1 cellular context compared by ENCODE assay signal in the genomic region with DNA sequence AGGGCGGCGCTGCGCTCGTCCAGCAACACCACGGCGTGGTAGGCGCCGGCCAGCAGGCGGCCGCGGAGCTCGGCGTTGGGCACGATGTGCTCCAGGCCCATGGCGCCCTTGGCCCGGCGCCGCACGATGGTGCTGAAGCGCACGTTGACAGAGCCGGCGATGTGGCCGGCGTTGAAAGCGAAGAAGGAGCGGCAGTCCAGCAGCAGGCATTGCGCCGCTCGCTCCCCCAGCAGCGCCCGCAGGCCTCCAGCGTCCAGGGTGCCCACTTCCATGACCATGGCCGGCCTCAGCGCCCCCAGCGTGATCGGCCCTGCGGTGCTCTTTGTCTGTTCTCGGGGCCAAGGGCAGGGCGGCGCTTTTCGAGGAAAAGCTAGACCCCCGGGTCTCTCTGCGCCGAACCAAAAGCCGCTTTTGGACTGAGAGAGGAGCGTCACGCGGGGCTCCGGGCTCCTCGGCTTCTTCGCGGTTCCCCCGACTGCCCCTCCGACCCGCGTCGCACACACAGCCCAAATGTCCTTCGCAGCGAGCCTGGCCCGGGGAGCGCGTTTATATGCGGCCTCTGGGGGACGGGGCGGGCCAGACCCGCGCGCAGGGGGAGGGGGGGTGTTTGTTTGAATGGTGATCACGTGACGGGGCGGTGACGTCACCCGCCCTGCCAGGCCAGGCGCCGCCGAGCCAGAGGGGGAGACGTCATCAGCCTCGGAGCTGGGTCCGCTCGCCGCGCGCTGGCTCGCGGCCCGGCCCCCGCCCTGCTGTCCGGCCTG.
TF ChIP-seq lines count a peak whose summit lies in the region.

A gene with protein sequence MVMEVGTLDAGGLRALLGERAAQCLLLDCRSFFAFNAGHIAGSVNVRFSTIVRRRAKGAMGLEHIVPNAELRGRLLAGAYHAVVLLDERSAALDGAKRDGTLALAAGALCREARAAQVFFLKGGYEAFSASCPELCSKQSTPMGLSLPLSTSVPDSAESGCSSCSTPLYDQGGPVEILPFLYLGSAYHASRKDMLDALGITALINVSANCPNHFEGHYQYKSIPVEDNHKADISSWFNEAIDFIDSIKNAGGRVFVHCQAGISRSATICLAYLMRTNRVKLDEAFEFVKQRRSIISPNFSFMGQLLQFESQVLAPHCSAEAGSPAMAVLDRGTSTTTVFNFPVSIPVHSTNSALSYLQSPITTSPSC (minus strand): TSS at position 521 of the 764 bp plus-strand sequence. CDS start 243 bp downstream, at position 278.

TF ChIP-seq in WTC11, 78 proteins besides CTCF, POLR2A, EP300 and RAD21 (continued from another document and continues in another):
- TF ChIP-seq ZBTB43 (CRISPR knock-in tag; IDR thresholded peaks at IDR 0.05) (no peak), ZNF532 (CRISPR knock-in tag; IDR thresholded peaks at IDR 0.05; ENCODE audit: borderline replicate concordance) (no peak), PREB (CRISPR knock-in tag; IDR thresholded peaks at IDR 0.05; ENCODE audit: borderline replicate concordance) (no peak), ETV6 (CRISPR knock-in tag; IDR thresholded peaks at IDR 0.05) (no peak), IRF2 (CRISPR knock-in tag; IDR thresholded peaks at IDR 0.05; ENCODE audit: borderline replicate concordance, low read depth) (no peak), JAZF1 (CRISPR knock-in tag; IDR thresholded peaks at IDR 0.05) (no peak), ZNF396 (CRISPR knock-in tag; IDR thresholded peaks at IDR 0.05; ENCODE audit: borderline replicate concordance) (no peak), ZNF423 (CRISPR knock-in tag; IDR thresholded peaks at IDR 0.05) (no peak), ZBTB21 (CRISPR knock-in tag; IDR thresholded peaks at IDR 0.05; ENCODE audit: borderline replicate concordance) (peak; percentile 91), ATF6 (CRISPR knock-in tag; IDR thresholded peaks at IDR 0.05) (no peak), SP1 (CRISPR knock-in tag; conservative IDR thresholded peaks at IDR 0.05) (no peak), ZNF317 (CRISPR knock-in tag; IDR thresholded peaks at IDR 0.05; ENCODE audit: borderline replicate concordance, low read depth) (no peak), RELA (CRISPR knock-in tag; IDR thresholded peaks at IDR 0.05; ENCODE audit: borderline replicate concordance) (no peak), FOXP1 (CRISPR knock-in tag; IDR thresholded peaks at IDR 0.05; ENCODE audit: borderline replicate concordance) (peak; percentile 96), EMX1 (CRISPR knock-in tag; IDR thresholded peaks at IDR 0.05) (no peak), ZNF263 (CRISPR knock-in tag; IDR thresholded peaks at IDR 0.05; ENCODE audit: low read depth) (no peak), FOXJ3 (CRISPR knock-in tag; IDR thresholded peaks at IDR 0.05; ENCODE audit: borderline replicate concordance) (no peak), CBFB (CRISPR knock-in tag; IDR thresholded peaks at IDR 0.05; ENCODE audit: low read depth) (no peak), NFATC4 (CRISPR knock-in tag; IDR thresholded peaks at IDR 0.05) (0 out of 2 replicates have a peak, but pooled peaks have one; percentile 47)
- TF ChIP-seq, protein P1, sequence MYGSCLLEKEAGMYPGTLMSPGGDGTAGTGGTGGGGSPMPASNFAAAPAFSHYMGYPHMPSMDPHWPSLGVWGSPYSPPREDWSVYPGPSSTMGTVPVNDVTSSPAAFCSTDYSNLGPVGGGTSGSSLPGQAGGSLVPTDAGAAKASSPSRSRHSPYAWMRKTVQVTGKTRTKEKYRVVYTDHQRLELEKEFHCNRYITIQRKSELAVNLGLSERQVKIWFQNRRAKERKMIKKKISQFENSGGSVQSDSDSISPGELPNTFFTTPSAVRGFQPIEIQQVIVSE (CRISPR knock-in tag; IDR thresholded peaks at IDR 0.05; ENCODE audit: borderline replicate concordance), result no peak
- TF ChIP-seq, protein P2, sequence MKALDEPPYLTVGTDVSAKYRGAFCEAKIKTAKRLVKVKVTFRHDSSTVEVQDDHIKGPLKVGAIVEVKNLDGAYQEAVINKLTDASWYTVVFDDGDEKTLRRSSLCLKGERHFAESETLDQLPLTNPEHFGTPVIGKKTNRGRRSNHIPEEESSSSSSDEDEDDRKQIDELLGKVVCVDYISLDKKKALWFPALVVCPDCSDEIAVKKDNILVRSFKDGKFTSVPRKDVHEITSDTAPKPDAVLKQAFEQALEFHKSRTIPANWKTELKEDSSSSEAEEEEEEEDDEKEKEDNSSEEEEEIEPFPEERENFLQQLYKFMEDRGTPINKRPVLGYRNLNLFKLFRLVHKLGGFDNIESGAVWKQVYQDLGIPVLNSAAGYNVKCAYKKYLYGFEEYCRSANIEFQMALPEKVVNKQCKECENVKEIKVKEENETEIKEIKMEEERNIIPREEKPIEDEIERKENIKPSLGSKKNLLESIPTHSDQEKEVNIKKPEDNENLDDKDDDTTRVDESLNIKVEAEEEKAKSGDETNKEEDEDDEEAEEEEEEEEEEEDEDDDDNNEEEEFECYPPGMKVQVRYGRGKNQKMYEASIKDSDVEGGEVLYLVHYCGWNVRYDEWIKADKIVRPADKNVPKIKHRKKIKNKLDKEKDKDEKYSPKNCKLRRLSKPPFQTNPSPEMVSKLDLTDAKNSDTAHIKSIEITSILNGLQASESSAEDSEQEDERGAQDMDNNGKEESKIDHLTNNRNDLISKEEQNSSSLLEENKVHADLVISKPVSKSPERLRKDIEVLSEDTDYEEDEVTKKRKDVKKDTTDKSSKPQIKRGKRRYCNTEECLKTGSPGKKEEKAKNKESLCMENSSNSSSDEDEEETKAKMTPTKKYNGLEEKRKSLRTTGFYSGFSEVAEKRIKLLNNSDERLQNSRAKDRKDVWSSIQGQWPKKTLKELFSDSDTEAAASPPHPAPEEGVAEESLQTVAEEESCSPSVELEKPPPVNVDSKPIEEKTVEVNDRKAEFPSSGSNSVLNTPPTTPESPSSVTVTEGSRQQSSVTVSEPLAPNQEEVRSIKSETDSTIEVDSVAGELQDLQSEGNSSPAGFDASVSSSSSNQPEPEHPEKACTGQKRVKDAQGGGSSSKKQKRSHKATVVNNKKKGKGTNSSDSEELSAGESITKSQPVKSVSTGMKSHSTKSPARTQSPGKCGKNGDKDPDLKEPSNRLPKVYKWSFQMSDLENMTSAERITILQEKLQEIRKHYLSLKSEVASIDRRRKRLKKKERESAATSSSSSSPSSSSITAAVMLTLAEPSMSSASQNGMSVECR (CRISPR knock-in tag; IDR thresholded peaks at IDR 0.05; ENCODE audit: borderline replicate concordance), result peak; percentile 41; the same call in 1 of the 2 replicates
- TF ChIP-seq, protein P3, sequence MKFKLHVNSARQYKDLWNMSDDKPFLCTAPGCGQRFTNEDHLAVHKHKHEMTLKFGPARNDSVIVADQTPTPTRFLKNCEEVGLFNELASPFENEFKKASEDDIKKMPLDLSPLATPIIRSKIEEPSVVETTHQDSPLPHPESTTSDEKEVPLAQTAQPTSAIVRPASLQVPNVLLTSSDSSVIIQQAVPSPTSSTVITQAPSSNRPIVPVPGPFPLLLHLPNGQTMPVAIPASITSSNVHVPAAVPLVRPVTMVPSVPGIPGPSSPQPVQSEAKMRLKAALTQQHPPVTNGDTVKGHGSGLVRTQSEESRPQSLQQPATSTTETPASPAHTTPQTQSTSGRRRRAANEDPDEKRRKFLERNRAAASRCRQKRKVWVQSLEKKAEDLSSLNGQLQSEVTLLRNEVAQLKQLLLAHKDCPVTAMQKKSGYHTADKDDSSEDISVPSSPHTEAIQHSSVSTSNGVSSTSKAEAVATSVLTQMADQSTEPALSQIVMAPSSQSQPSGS (CRISPR knock-in tag; IDR thresholded peaks at IDR 0.05; ENCODE audit: borderline replicate concordance, low read depth), result no peak
- TF ChIP-seq, protein P4, sequence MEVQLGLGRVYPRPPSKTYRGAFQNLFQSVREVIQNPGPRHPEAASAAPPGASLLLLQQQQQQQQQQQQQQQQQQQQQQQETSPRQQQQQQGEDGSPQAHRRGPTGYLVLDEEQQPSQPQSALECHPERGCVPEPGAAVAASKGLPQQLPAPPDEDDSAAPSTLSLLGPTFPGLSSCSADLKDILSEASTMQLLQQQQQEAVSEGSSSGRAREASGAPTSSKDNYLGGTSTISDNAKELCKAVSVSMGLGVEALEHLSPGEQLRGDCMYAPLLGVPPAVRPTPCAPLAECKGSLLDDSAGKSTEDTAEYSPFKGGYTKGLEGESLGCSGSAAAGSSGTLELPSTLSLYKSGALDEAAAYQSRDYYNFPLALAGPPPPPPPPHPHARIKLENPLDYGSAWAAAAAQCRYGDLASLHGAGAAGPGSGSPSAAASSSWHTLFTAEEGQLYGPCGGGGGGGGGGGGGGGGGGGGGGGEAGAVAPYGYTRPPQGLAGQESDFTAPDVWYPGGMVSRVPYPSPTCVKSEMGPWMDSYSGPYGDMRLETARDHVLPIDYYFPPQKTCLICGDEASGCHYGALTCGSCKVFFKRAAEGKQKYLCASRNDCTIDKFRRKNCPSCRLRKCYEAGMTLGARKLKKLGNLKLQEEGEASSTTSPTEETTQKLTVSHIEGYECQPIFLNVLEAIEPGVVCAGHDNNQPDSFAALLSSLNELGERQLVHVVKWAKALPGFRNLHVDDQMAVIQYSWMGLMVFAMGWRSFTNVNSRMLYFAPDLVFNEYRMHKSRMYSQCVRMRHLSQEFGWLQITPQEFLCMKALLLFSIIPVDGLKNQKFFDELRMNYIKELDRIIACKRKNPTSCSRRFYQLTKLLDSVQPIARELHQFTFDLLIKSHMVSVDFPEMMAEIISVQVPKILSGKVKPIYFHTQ (CRISPR knock-in tag; IDR thresholded peaks at IDR 0.05), result 0 out of 2 replicates have a peak, but pooled peaks have one; percentile 47
- TF ChIP-seq, protein P5, sequence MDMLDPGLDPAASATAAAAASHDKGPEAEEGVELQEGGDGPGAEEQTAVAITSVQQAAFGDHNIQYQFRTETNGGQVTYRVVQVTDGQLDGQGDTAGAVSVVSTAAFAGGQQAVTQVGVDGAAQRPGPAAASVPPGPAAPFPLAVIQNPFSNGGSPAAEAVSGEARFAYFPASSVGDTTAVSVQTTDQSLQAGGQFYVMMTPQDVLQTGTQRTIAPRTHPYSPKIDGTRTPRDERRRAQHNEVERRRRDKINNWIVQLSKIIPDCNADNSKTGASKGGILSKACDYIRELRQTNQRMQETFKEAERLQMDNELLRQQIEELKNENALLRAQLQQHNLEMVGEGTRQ (CRISPR knock-in tag; IDR thresholded peaks at IDR 0.05), result peak; percentile 96
- TF ChIP-seq, protein P6, sequence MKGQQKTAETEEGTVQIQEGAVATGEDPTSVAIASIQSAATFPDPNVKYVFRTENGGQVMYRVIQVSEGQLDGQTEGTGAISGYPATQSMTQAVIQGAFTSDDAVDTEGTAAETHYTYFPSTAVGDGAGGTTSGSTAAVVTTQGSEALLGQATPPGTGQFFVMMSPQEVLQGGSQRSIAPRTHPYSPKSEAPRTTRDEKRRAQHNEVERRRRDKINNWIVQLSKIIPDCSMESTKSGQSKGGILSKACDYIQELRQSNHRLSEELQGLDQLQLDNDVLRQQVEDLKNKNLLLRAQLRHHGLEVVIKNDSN (CRISPR knock-in tag; IDR thresholded peaks at IDR 0.05), result peak; percentile 91
